Comparison of ENCODE assay signal across 8 cellular contexts in the genomic region with DNA sequence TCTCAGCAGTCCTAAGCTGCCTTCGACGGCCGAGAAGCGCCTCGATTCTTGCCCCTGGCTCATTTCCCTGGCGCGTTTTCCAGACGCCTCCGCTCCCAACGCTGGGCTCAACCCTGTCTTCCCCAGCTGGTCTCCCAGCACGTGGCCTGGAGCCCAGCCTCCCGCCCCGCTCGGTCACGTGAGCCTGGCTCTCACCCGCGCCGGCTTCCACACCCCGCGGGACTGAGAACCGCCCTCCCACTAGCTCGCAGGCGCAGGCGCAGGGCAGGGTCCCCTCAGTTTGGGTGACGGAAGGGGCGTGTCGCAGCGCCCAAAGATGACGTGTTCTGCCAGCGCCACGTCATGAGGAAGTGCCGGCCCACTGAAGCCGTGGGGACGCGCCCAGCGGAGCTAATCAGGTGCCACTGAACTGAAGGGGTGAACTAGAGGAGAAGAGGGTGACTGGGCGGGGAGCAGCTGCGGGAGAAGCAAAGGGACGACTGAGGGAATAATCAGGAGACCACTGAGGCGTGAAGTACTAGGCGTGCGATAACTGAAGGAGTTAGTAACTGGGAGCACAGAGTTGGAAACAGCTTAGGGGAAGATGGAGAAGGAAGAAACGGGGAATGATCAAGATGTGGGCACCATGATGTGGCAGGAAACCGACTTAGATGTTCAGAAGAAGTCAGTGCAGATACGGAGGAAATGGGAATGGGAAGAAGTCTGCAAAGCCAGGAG. TPM values are rescaled to one million over a fixed set of nuclear protein-coding genes. Genes with fewer than 3 reads are reported as not detected.
DNase-seq lines count a peak whose midpoint lies in the region; ATAC-seq and TF ChIP-seq lines count a peak whose summit lies in the region.

A gene with protein sequence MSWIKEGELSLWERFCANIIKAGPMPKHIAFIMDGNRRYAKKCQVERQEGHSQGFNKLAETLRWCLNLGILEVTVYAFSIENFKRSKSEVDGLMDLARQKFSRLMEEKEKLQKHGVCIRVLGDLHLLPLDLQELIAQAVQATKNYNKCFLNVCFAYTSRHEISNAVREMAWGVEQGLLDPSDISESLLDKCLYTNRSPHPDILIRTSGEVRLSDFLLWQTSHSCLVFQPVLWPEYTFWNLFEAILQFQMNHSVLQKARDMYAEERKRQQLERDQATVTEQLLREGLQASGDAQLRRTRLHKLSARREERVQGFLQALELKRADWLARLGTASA (plus strand): TSS at position 343 of the 717 bp plus-strand sequence. CDS start 625 bp downstream, outside the sequence.

- H3K36me3 ChIP-seq in thymus (ENCODE audit: control insufficient read depth, insufficient read depth) = no peaks in the 10 kb centered on the region

- peak within 1 kb of the TSS; percentile 89 for H3K27ac Mint-ChIP-seq in activated naive CD8-positive, alpha-beta T cell
- H3K27ac Mint-ChIP-seq in osteocyte (ENCODE audit: unreplicated experiment) = peak within 1 kb of the TSS; percentile 98

- H3K9me3 ChIP-seq in thymus (ENCODE audit: control insufficient read depth) = no peaks in the 10 kb centered on the region

- peaks cover 14% of the 10 kb centered on the region for H3K4me1 ChIP-seq in thymus (ENCODE audit: control insufficient read depth, insufficient read depth, low read length)

- H3K9me3 Mint-ChIP-seq in activated naive CD8-positive, alpha-beta T cell (ENCODE audit: low read depth) = no peaks in the 10 kb centered on the region
- no peaks in the 10 kb centered on the region for H3K9me3 Mint-ChIP-seq in osteocyte (ENCODE audit: unreplicated experiment)

- under 1% methylated on average over 45 of the region's 45 CpGs for WGBS in thymus

- DNase-seq in GM10248 (ENCODE audit: extremely low spot score) = peak; percentile 99
- DNase-seq in NCI-H1105 (lab: John Stamatoyannopoulos, UW) = peak; percentile 99
- DNase-seq in SKM-1 treated with dmso at 0.1 percent for 144 hours (lab: John Stamatoyannopoulos, UW; ENCODE audit: unreplicated experiment) = peak; percentile 96
- peak; percentile 70 for DNase-seq in glomerular endothelial cell (ENCODE audit: extremely low read depth, low read depth, low spot score)
- peak; percentile 99 for DNase-seq in osteocyte (ENCODE audit: extremely low spot score, unreplicated experiment)

- H3K27me3 ChIP-seq in thymus (ENCODE audit: control insufficient read depth, insufficient read depth) = peaks cover 3% of the 10 kb centered on the region

- peak within 1 kb of the TSS; percentile 95 for H3K4me3 Mint-ChIP-seq in activated naive CD8-positive, alpha-beta T cell
- peak within 1 kb of the TSS; percentile 99 for H3K4me3 Mint-ChIP-seq in osteocyte (ENCODE audit: unreplicated experiment)

- ATAC-seq in HG02623 (IDR thresholded peaks at IDR 0.05; ENCODE audit: unreplicated experiment) = peak; percentile 90

- TF ChIP-seq CTCF in GM10248 (IDR thresholded peaks at IDR 0.05; ENCODE audit: control extremely low read depth, extremely low read depth, low read depth, missing control alignments) (no peak), osteocyte (IDR thresholded peaks at IDR 0.05) (no peak)

- peak within 1 kb of the TSS; percentile 38 for H3K27ac ChIP-seq in thymus (ENCODE audit: low read depth)

- CTCF ChIA-PET in GM10248 (lab: Yijun Ruan, JAX) = interaction anchor here (0.7 to 10.9 kb wide), 8 partner anchors 15 to 287 kb away, joined by 3 to 95 read pairs (median 4); partner anchors contain the start of genes CEP85 and ZNF593

- H3K4me3 ChIP-seq in thymus (ENCODE audit: low read length) = peak within 1 kb of the TSS; percentile 68

- peaks cover 21% of the 10 kb centered on the region for H3K4me1 Mint-ChIP-seq in activated naive CD8-positive, alpha-beta T cell (ENCODE audit: low read depth)
- peaks cover 23% of the 10 kb centered on the region for H3K4me1 Mint-ChIP-seq in osteocyte (ENCODE audit: unreplicated experiment)

- POLR2A ChIA-PET in GM10248 (lab: Yijun Ruan, JAX) = interaction anchor here (0.6 to 1.1 kb wide), 3 partner anchors 39 to 815 kb away, joined by 4 to 6 read pairs (median 5); no protein-coding TSS in a partner anchor

- peaks cover 4% of the 10 kb centered on the region for H3K36me3 Mint-ChIP-seq in activated naive CD8-positive, alpha-beta T cell
- peaks cover 6% of the 10 kb centered on the region for H3K36me3 Mint-ChIP-seq in osteocyte (ENCODE audit: unreplicated experiment)

- no peaks in the 10 kb centered on the region for H3K27me3 Mint-ChIP-seq in activated naive CD8-positive, alpha-beta T cell
- peaks cover 4% of the 10 kb centered on the region for H3K27me3 Mint-ChIP-seq in osteocyte (ENCODE audit: unreplicated experiment)

RNA-seq across cellular contexts. Expression of the gene that starts here (rescaled TPM):
- total RNA-seq in glomerular endothelial cell (49.1 and 52.9 TPM in 2 replicates), osteocyte (50.4 and 53.9 TPM in 2 replicates)
- 18.4 TPM for polyA plus RNA-seq in thymus

Comparison
In these comparisons a context has a peak if more than half of its experiments do, and no peak if none do; other contexts are left out.
1. Peak in every context shown above with its lines: DNase-seq, ATAC-seq, H3K4me3 ChIP-seq and H3K27ac ChIP-seq.